In the genomic region with DNA sequence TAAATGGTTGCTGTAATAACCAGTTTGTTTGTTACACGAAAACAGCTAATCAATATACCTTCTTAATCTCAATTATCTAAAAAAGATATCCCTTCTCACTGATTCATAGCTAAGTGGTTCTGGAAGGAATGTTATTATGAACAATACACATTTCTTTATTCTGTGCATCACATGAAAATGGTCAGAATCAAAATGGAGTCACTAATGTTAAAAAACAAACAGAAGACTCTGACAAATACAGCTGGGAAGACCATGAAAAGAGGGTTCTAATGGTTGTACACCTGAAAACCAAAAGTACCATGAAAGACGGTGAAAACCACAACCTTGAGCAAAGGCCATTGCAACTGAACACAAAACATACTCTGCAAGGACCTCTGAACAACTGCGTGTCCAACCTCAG, we compare ENCODE assay signal across 5 cellular contexts. TPM values are rescaled to one million over a fixed set of nuclear protein-coding genes. Genes with fewer than 3 reads are reported as not detected.
"Had no signal": no experiment of that assay in that cellular context is flagged by ENCODE, and none has a peak within 500 bp of the region (broad histone marks: within the 10 kb centered on the region; RNA-seq: fewer than 3 reads in every experiment).

No MANE protein-coding gene starts in this region.

RNA-seq across cellular contexts. Expression of a gene that starts 1.9 kb away (rescaled TPM):
- total RNA-seq: upper lobe of right lung had no signal

RNA-seq across cellular contexts. Expression of a gene that starts 23.5 kb away (rescaled TPM):
- total RNA-seq: temporal lobe, upper lobe of left lung, upper lobe of right lung, urinary bladder, uterus had no signal
